ENCODE assay signal across 8 cellular contexts in genomic region chr12:2794736-2795289, GRCh38. TPM values are rescaled to one million over a fixed set of nuclear protein-coding genes. Genes with fewer than 3 reads are reported as not detected.
A peak's percentile ranks its signal among the peaks of the same experiment; 100 is the strongest.
DNase-seq lines count a peak whose midpoint lies in the region; ATAC-seq and TF ChIP-seq lines count a peak whose summit lies in the region.

Gene FKBP4, plus strand, starts transcription at chr12:2794970. Its CDS starts 170 bp downstream, at chr12:2795140.

- intact Hi-C loops in Right ventricle myocardium superior (cut with DNase I): no loop called here

- peaks cover 8% of the 10 kb centered on the region for H3K79me2 ChIP-seq in trophoblast cell (ENCODE audit: control insufficient read depth, insufficient read depth, low read length, poor library complexity)

- H2BK5ac ChIP-seq in trophoblast cell (ENCODE audit: low read depth, low read length, poor library complexity): peak within 1 kb of the TSS; percentile 45

- H3K4me1 ChIP-seq in trophoblast cell (ENCODE audit: control insufficient read depth in 1 of 2, insufficient read depth in 2 of 2, low read length in 2 of 2): peaks cover 2 to 8% of the 10 kb centered on the region in 2 experiments
- peaks cover 5 to 42% (median 20%) of the 10 kb centered on the region in 4 donors for H3K4me1 ChIP-seq in tibial nerve

- H3K36me3 ChIP-seq in trophoblast cell (ENCODE audit: control insufficient read depth in 1 of 2, insufficient read depth in 2 of 2, low read length in 2 of 2) (peaks cover 18 to 28% of the 10 kb centered on the region in 2 experiments), tibial nerve (peaks cover 0 to 29% (median 13%) of the 10 kb centered on the region in 3 donors)

- H4K91ac ChIP-seq in trophoblast cell (ENCODE audit: low read depth, low read length): peak within 1 kb of the TSS; percentile 64

- peak within 1 kb of the TSS; percentile 52 for H2BK120ac ChIP-seq in trophoblast cell (ENCODE audit: insufficient read depth, low read length, poor library complexity)

- peak within 1 kb of the TSS; percentile 89 for H3K9ac ChIP-seq in trophoblast cell (ENCODE audit: low read length)

- peak within 1 kb of the TSS; percentile 90 for H4K8ac ChIP-seq in trophoblast cell (ENCODE audit: low read depth, low read length)

- no peaks in the 10 kb centered on the region for H3K9me3 ChIP-seq in trophoblast cell (ENCODE audit: insufficient read depth, low read depth, low read length)
- H3K9me3 ChIP-seq in tibial nerve: no peaks in the 10 kb centered on the region

- H3K4ac ChIP-seq in trophoblast cell (ENCODE audit: low read depth, low read length): peak within 1 kb of the TSS; percentile 51

- TF ChIP-seq CTCF in GM12865 (IDR thresholded peaks at IDR 0.05; ENCODE audit: insufficient read depth, low read depth, low read length, missing control alignments) (no peak), NB4 (IDR thresholded peaks at IDR 0.05; ENCODE audit: low read depth, low read length) (no peak), tibial nerve (IDR thresholded peaks at IDR 0.05) (peak in 2 of 5 experiments; percentile 20 to 24)

- H3K79me1 ChIP-seq in trophoblast cell (ENCODE audit: low read length): peaks cover 12% of the 10 kb centered on the region

- H3K4me2 ChIP-seq in trophoblast cell (ENCODE audit: low read length): peak within 1 kb of the TSS; percentile 94

- ATAC-seq in HG02571 (IDR thresholded peaks at IDR 0.05; ENCODE audit: unreplicated experiment) (peak; percentile 79), Right ventricle myocardium superior (ENCODE audit: poor library complexity) (peak; percentile 90)

- H3K4me3 ChIP-seq in GM12865 (ENCODE audit: low read depth, low read length) (peak within 1 kb of the TSS; percentile 89), NB4 (ENCODE audit: low read depth, low read length) (peak within 1 kb of the TSS; percentile 87), trophoblast cell (ENCODE audit: low read depth, low read length) (peak within 1 kb of the TSS; percentile 93), tibial nerve (peak within 1 kb of the TSS; percentile 77 to 97 (median 92))

- DNase-seq in GM12865 (ENCODE audit: low read depth) (peak; percentile 91), NB4 (ENCODE audit: low read depth) (peak; percentile 83), SW480 (ENCODE audit: low spot score) (peak; percentile 86), Right ventricle myocardium superior (peak; percentile 95), trophoblast cell (peak; percentile 91 to 92), tibial nerve (ENCODE audit: low spot score in 2 of 2) (peak; percentile 87 to 89)
- DNase-seq in activated naive CD8-positive, alpha-beta T cell treated with anti-CD3 and anti-CD28 coated beads, Interleukin-2, amount 50 U/mL, for 16 hours (ENCODE audit: low read depth, low spot score): peak; percentile 75

- H3K27me3 ChIP-seq in trophoblast cell (ENCODE audit: insufficient read depth, low read length): no peaks in the 10 kb centered on the region
- no peaks in the 10 kb centered on the region for H3K27me3 ChIP-seq in tibial nerve

- peak within 1 kb of the TSS; percentile 87 for H3K18ac ChIP-seq in trophoblast cell (ENCODE audit: low read length)

- H3K23ac ChIP-seq in trophoblast cell (ENCODE audit: low read length): no peak within 1 kb of the TSS

- peak within 1 kb of the TSS; percentile 46 for H4K12ac ChIP-seq in trophoblast cell (ENCODE audit: low read depth, low read length)

- H2AK5ac ChIP-seq in trophoblast cell (ENCODE audit: low read length): no peak within 1 kb of the TSS

- peak within 1 kb of the TSS; percentile 92 for H2AFZ ChIP-seq in trophoblast cell (ENCODE audit: insufficient read depth, low read length, poor library complexity)

- TF ChIP-seq EP300 in tibial nerve (IDR thresholded peaks at IDR 0.05): peak; percentile 68 to 93

- peak within 1 kb of the TSS; percentile 87 for H3K14ac ChIP-seq in trophoblast cell (ENCODE audit: low read length)

- WGBS in trophoblast cell (ENCODE audit: extremely low coverage, insufficient coverage, insufficient read length): no CpG with 5 or more reads among the region's 63 CpGs
- 1% methylated on average over 22 to 46 of the region's 63 CpGs for WGBS in tibial nerve, 2 donors

- peak within 1 kb of the TSS; percentile 43 for H3K27ac ChIP-seq in trophoblast cell (ENCODE audit: low read depth, low read length)
- H3K27ac ChIP-seq in tibial nerve: peak within 1 kb of the TSS; percentile 90 to 97 (median 93)

- TF ChIP-seq POLR2A in NB4 (IDR thresholded peaks at IDR 0.05; ENCODE audit: extremely low read depth, insufficient read length) (peak; percentile 83), tibial nerve (IDR thresholded peaks at IDR 0.05) (peak; percentile 92 to 96)

- H2BK12ac ChIP-seq in trophoblast cell (ENCODE audit: low read length): peak within 1 kb of the TSS; percentile 25

RNA-seq across cellular contexts. Expression of gene FKBP4, which starts in this region (rescaled TPM):
- 63.3 TPM for total RNA-seq in Right ventricle myocardium superior
- polyA plus RNA-seq in trophoblast cell (2013): 60.6 and 65.9 TPM in 2 replicates
- 10 to 100 TPM; 29.1 to 51.0 (median 38.8) TPM for total RNA-seq in tibial nerve

Comparison
In these comparisons a context has a peak if more than half of its experiments do, and no peak if none do; other contexts are left out.
1. Peak in every context shown above with its lines: DNase-seq, ATAC-seq, H3K4me3 ChIP-seq and H3K27ac ChIP-seq.